ENCODE assay signal across 9 cellular contexts in genomic region chr19:49086296-49086695, GRCh38. TPM values are rescaled to one million over a fixed set of nuclear protein-coding genes. Genes with fewer than 3 reads are reported as not detected.
A peak's percentile ranks its signal among the peaks of the same experiment; 100 is the strongest.
DNase-seq lines count a peak whose midpoint lies in the region; ATAC-seq and TF ChIP-seq lines count a peak whose summit lies in the region.
"Had no signal": no experiment of that assay in that cellular context is flagged by ENCODE, and none has a peak within 500 bp of the region (broad histone marks: within the 10 kb centered on the region; RNA-seq: fewer than 3 reads in every experiment).

No MANE protein-coding gene starts in this region.

- no peak for ATAC-seq in WTC11

- no peak overlapping the region for H3K27ac ChIP-seq in hepatocyte
- peak overlapping the region in 17 of 21 experiments; percentile 0 to 99 (median 93) for H3K27ac ChIP-seq in skin epidermis

- DNase-seq in H7 (no peak), WTC11 (ENCODE audit: low spot score) (no peak), hepatocyte (ENCODE audit: low spot score) (no peak), C1 segment of cervical spinal cord (lab: John Stamatoyannopoulos, UW) (no peak), hepatic stellate cell (ENCODE audit: low spot score) (no peak), anterior cingulate cortex (lab: John Stamatoyannopoulos, UW) (no peak), hypothalamus (lab: John Stamatoyannopoulos, UW) (no peak)

- WGBS in hepatocyte (ENCODE audit: low lambda C conversion rate, missing lambda C conversion rate): 68% methylated on average over 11 of the region's 11 CpGs

- H3K4me3 ChIP-seq in H7 (ENCODE audit: insufficient read depth, low read depth, low read length): peak overlapping the region; percentile 95
- peak overlapping the region; percentile 86 for H3K4me3 ChIP-seq in hepatocyte
- peak overlapping the region; percentile 71 to 91 (median 82) for H3K4me3 ChIP-seq in skin epidermis

- no peaks in the 10 kb centered on the region for H3K9me2 ChIP-seq in hepatocyte (replicated peaks; ENCODE audit: insufficient read depth)

- H3K4me1 ChIP-seq in hepatocyte (ENCODE audit: insufficient read depth): peaks cover 18% of the 10 kb centered on the region

- CTCF ChIA-PET in WTC11 (lab: Charles Lee): interaction anchor here (2.4 kb wide), 1 partner anchor 11 kb away, joined by 11 read pairs; no protein-coding TSS in a partner anchor

- peaks cover 49% of the 10 kb centered on the region for H4K20me1 ChIP-seq in hepatocyte (ENCODE audit: insufficient read depth, poor library complexity, severe bottlenecking)

- peaks cover 10% of the 10 kb centered on the region for H3K27me3 Mint-ChIP-seq in WTC11 (ENCODE audit: low read depth)

- POLR2A ChIA-PET in WTC11 (lab: Charles Lee): interaction anchor here (0.7 kb wide), 1 partner anchor 10 kb away, joined by 4 read pairs; no protein-coding TSS in a partner anchor

- peak overlapping the region; percentile 96 for H3K4me3 Mint-ChIP-seq in WTC11

- H2AFZ ChIP-seq in hepatocyte: no peak overlapping the region

- H3K4me1 Mint-ChIP-seq in WTC11: peaks cover 17% of the 10 kb centered on the region

- peak overlapping the region; percentile 92 for H3K4me2 ChIP-seq in hepatocyte

- H3K36me3 ChIP-seq in H7 (replicated peaks; ENCODE audit: control insufficient read depth, insufficient read depth, low read length) (peaks cover 30% of the 10 kb centered on the region), hepatocyte (replicated peaks; ENCODE audit: insufficient read depth, low read depth) (no peaks in the 10 kb centered on the region)

- H3K79me2 ChIP-seq in hepatocyte: peaks cover 58% of the 10 kb centered on the region

- H3K27me3 ChIP-seq in H7 (ENCODE audit: control insufficient read depth, insufficient read depth, low read length): no peaks in the 10 kb centered on the region
- H3K27me3 ChIP-seq in hepatocyte: no peaks in the 10 kb centered on the region

- peak overlapping the region; percentile 97 for H3K27ac Mint-ChIP-seq in WTC11

- no peak for TF ChIP-seq CTCF in WTC11 (IDR thresholded peaks at IDR 0.05)
- TF ChIP-seq CTCF in hepatocyte (IDR thresholded peaks at IDR 0.05; ENCODE audit: poor library complexity): no peak

- H3K36me3 Mint-ChIP-seq in WTC11: peaks cover 37% of the 10 kb centered on the region

- peaks cover 3% of the 10 kb centered on the region; the same call in 1 of the 2 replicates for H3K9me3 Mint-ChIP-seq in WTC11

- H3K9me3 ChIP-seq in hepatocyte (ENCODE audit: low read depth): no peaks in the 10 kb centered on the region

TF ChIP-seq in WTC11, 78 proteins besides CTCF, POLR2A, EP300 and RAD21:
- TF ChIP-seq ZNF232 (CRISPR knock-in tag; IDR thresholded peaks at IDR 0.05) (no peak), NFE2L1 (CRISPR knock-in tag; IDR thresholded peaks at IDR 0.05) (no peak), ZNF121 (CRISPR knock-in tag; IDR thresholded peaks at IDR 0.05) (no peak), ZNF396 (CRISPR knock-in tag; IDR thresholded peaks at IDR 0.05; ENCODE audit: borderline replicate concordance) (no peak), ZNF671 (CRISPR knock-in tag; IDR thresholded peaks at IDR 0.05) (no peak), IRF1 (CRISPR knock-in tag; IDR thresholded peaks at IDR 0.05) (no peak), ATF3 (CRISPR knock-in tag; conservative IDR thresholded peaks at IDR 0.05) (no peak), ZMAT4 (CRISPR knock-in tag; IDR thresholded peaks at IDR 0.05) (no peak), CBFB (CRISPR knock-in tag; IDR thresholded peaks at IDR 0.05; ENCODE audit: low read depth) (no peak), MLX (CRISPR knock-in tag; IDR thresholded peaks at IDR 0.05) (no peak), JUN (CRISPR knock-in tag; IDR thresholded peaks at IDR 0.05) (no peak), PREB (CRISPR knock-in tag; IDR thresholded peaks at IDR 0.05; ENCODE audit: borderline replicate concordance) (no peak), FOXK1 (CRISPR knock-in tag; IDR thresholded peaks at IDR 0.05) (no peak), ZNF423 (CRISPR knock-in tag; IDR thresholded peaks at IDR 0.05) (no peak), ZBTB43 (CRISPR knock-in tag; IDR thresholded peaks at IDR 0.05) (no peak), CDX4 (CRISPR knock-in tag; IDR thresholded peaks at IDR 0.05; ENCODE audit: borderline replicate concordance) (no peak), RORB (CRISPR knock-in tag; IDR thresholded peaks at IDR 0.05) (no peak)

RNA-seq across cellular contexts. Expression of gene SNRNP70, which starts 1.0 kb away (rescaled TPM):
- total RNA-seq in H7 (2014; rRNA removed; shearing (Covaris generic)): 338 and 397 TPM in 2 replicates
- 253 to 267 TPM (median 266 TPM) in 3 replicates for total RNA-seq in WTC11 (2021)
- total RNA-seq in hepatocyte: 164 and 190 TPM in 2 replicates
- 248 and 294 TPM in 2 replicates for polyA plus RNA-seq in hepatocyte

RNA-seq across cellular contexts. Expression of gene KCNA7, which starts 13.8 kb away (rescaled TPM):
- total RNA-seq in H7 (2014; rRNA removed; shearing (Covaris generic)): not detected in 2 replicates
- total RNA-seq in WTC11 (2021): 0.09 TPM in 3 replicates
- total RNA-seq in hepatocyte: not detected in 2 replicates
- polyA plus RNA-seq in hepatocyte: not detected in 2 replicates

RNA-seq across cellular contexts. Expression of gene NTF4, which starts 21.7 kb away (rescaled TPM):
- 0.81 and 1.2 TPM in 2 replicates for total RNA-seq in H7 (2014; rRNA removed; shearing (Covaris generic))
- total RNA-seq in WTC11 (2021) (3.9 to 7.7 TPM (median 5.0 TPM) in 3 replicates), hepatocyte (2.9 and 3.4 TPM in 2 replicates)
- polyA plus RNA-seq in hepatocyte: 6.9 and 11.5 TPM in 2 replicates
- total RNA-seq: SK-MEL-5 had no signal

RNA-seq across cellular contexts. Expression of gene LIN7B, which starts 27.9 kb away (rescaled TPM):
- 2.2 and 4.1 TPM in 2 replicates for total RNA-seq in H7 (2014; rRNA removed; shearing (Covaris generic))
- total RNA-seq in WTC11 (2021) (5.1 to 5.7 TPM (median 5.1 TPM) in 3 replicates), hepatocyte (7.1 and 8.7 TPM in 2 replicates)
- polyA plus RNA-seq in hepatocyte: 18.0 and 20.6 TPM in 2 replicates

RNA-seq across cellular contexts. Expression of gene CGB7, which starts 28.7 kb away (rescaled TPM):
- not detected in 2 replicates for total RNA-seq in H7 (2014; rRNA removed; shearing (Covaris generic))
- total RNA-seq in WTC11 (2021) (1.6 to 2.9 TPM (median 2.7 TPM) in 3 replicates), hepatocyte (0.76 TPM in 1 of 2 replicates, not detected in the other)
- polyA plus RNA-seq in hepatocyte: 1.6 and 4.1 TPM in 2 replicates
- total RNA-seq: SK-MEL-5 had no signal
